4 cellular contexts compared by ENCODE assay signal in the genomic region with DNA sequence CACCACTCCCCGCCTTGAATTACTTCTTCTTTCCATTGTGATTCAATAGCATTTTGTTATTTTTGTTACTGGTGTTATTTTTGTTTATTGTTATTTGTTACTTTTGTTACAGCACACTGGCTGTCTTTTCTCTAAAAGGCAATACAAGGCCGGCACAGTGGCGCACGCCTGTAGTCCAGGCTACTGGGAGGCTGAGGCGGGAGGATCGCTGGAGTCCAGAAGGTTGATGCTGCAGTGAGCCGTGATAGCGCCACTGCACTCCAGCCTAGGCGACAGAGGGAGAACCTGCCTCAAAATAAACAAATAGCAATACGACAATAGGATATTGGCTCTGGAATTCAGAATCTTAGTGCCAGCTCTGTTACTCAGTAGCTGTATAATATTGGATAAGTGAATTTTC.
TF ChIP-seq lines count a peak whose summit lies in the region.

No MANE protein-coding gene starts in this region.

TF ChIP-seq in SK-N-SH, 30 proteins besides CTCF, POLR2A, EP300 and RAD21 (continued from another document):
- TF ChIP-seq POLR2AphosphoS5 (IDR thresholded peaks at IDR 0.05; ENCODE audit: low read depth, low read length): no peak
- TF ChIP-seq CHD2 (IDR thresholded peaks at IDR 0.05; ENCODE audit: low read length, partially characterized antibody): no peak
- TF ChIP-seq, protein P1, sequence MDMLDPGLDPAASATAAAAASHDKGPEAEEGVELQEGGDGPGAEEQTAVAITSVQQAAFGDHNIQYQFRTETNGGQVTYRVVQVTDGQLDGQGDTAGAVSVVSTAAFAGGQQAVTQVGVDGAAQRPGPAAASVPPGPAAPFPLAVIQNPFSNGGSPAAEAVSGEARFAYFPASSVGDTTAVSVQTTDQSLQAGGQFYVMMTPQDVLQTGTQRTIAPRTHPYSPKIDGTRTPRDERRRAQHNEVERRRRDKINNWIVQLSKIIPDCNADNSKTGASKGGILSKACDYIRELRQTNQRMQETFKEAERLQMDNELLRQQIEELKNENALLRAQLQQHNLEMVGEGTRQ (IDR thresholded peaks at IDR 0.05; ENCODE audit: borderline replicate concordance, low read depth, low read length): no peak
- no peak for TF ChIP-seq TCF12 (IDR thresholded peaks at IDR 0.05)
- TF ChIP-seq YY1 (IDR thresholded peaks at IDR 0.05; ENCODE audit: low read depth): no peak
- TF ChIP-seq FOXJ3 (CRISPR knock-in tag; IDR thresholded peaks at IDR 0.05): no peak
- no peak for TF ChIP-seq NRF1 (IDR thresholded peaks at IDR 0.05; ENCODE audit: low read depth, low read length)
- TF ChIP-seq FOXM1 (IDR thresholded peaks at IDR 0.05; ENCODE audit: low read depth): no peak

TF ChIP-seq in SK-N-SH treated with all-trans-retinoic acid at 6 μM for 48 hours, 23 proteins besides CTCF, POLR2A, EP300 and RAD21 (continued from another document):
- TF ChIP-seq ZFP30 (CRISPR knock-in tag; IDR thresholded peaks at IDR 0.05) (no peak), ZNF8 (CRISPR knock-in tag; IDR thresholded peaks at IDR 0.05) (no peak), PPARA (CRISPR knock-in tag; IDR thresholded peaks at IDR 0.05; ENCODE audit: borderline replicate concordance) (no peak), OSR1 (CRISPR knock-in tag; IDR thresholded peaks at IDR 0.05) (no peak)
- TF ChIP-seq, protein P2, sequence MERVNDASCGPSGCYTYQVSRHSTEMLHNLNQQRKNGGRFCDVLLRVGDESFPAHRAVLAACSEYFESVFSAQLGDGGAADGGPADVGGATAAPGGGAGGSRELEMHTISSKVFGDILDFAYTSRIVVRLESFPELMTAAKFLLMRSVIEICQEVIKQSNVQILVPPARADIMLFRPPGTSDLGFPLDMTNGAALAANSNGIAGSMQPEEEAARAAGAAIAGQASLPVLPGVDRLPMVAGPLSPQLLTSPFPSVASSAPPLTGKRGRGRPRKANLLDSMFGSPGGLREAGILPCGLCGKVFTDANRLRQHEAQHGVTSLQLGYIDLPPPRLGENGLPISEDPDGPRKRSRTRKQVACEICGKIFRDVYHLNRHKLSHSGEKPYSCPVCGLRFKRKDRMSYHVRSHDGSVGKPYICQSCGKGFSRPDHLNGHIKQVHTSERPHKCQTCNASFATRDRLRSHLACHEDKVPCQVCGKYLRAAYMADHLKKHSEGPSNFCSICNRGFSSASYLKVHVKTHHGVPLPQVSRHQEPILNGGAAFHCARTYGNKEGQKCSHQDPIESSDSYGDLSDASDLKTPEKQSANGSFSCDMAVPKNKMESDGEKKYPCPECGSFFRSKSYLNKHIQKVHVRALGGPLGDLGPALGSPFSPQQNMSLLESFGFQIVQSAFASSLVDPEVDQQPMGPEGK (CRISPR knock-in tag; IDR thresholded peaks at IDR 0.05; ENCODE audit: borderline replicate concordance): no peak

TF ChIP-seq in GM23338, 12 proteins besides CTCF, POLR2A, EP300 and RAD21 (continued from another document and continues in another):
- TF ChIP-seq, protein P3, sequence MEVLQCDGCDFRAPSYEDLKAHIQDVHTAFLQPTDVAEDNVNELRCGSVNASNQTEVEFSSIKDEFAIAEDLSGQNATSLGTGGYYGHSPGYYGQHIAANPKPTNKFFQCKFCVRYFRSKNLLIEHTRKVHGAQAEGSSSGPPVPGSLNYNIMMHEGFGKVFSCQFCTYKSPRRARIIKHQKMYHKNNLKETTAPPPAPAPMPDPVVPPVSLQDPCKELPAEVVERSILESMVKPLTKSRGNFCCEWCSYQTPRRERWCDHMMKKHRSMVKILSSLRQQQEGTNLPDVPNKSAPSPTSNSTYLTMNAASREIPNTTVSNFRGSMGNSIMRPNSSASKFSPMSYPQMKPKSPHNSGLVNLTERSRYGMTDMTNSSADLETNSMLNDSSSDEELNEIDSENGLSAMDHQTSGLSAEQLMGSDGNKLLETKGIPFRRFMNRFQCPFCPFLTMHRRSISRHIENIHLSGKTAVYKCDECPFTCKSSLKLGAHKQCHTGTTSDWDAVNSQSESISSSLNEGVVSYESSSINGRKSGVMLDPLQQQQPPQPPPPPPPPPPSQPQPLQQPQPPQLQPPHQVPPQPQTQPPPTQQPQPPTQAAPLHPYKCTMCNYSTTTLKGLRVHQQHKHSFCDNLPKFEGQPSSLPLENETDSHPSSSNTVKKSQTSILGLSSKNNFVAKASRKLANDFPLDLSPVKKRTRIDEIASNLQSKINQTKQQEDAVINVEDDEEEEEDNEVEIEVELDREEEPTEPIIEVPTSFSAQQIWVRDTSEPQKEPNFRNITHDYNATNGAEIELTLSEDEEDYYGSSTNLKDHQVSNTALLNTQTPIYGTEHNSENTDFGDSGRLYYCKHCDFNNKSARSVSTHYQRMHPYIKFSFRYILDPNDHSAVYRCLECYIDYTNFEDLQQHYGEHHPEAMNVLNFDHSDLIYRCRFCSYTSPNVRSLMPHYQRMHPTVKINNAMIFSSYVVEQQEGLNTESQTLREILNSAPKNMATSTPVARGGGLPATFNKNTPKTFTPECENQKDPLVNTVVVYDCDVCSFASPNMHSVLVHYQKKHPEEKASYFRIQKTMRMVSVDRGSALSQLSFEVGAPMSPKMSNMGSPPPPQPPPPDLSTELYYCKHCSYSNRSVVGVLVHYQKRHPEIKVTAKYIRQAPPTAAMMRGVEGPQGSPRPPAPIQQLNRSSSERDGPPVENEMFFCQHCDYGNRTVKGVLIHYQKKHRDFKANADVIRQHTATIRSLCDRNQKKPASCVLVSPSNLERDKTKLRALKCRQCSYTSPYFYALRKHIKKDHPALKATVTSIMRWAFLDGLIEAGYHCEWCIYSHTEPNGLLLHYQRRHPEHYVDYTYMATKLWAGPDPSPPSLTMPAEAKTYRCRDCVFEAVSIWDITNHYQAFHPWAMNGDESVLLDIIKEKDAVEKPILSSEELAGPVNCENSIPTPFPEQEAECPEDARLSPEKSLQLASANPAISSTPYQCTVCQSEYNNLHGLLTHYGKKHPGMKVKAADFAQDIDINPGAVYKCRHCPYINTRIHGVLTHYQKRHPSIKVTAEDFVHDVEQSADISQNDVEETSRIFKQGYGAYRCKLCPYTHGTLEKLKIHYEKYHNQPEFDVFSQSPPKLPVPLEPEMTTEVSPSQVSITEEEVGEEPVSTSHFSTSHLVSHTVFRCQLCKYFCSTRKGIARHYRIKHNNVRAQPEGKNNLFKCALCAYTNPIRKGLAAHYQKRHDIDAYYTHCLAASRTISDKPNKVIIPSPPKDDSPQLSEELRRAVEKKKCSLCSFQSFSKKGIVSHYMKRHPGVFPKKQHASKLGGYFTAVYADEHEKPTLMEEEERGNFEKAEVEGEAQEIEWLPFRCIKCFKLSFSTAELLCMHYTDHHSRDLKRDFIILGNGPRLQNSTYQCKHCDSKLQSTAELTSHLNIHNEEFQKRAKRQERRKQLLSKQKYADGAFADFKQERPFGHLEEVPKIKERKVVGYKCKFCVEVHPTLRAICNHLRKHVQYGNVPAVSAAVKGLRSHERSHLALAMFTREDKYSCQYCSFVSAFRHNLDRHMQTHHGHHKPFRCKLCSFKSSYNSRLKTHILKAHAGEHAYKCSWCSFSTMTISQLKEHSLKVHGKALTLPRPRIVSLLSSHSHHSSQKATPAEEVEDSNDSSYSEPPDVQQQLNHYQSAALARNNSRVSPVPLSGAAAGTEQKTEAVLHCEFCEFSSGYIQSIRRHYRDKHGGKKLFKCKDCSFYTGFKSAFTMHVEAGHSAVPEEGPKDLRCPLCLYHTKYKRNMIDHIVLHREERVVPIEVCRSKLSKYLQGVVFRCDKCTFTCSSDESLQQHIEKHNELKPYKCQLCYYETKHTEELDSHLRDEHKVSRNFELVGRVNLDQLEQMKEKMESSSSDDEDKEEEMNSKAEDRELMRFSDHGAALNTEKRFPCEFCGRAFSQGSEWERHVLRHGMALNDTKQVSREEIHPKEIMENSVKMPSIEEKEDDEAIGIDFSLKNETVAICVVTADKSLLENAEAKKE (CRISPR knock-in tag; IDR thresholded peaks at IDR 0.05): no peak
- TF ChIP-seq, protein P4, sequence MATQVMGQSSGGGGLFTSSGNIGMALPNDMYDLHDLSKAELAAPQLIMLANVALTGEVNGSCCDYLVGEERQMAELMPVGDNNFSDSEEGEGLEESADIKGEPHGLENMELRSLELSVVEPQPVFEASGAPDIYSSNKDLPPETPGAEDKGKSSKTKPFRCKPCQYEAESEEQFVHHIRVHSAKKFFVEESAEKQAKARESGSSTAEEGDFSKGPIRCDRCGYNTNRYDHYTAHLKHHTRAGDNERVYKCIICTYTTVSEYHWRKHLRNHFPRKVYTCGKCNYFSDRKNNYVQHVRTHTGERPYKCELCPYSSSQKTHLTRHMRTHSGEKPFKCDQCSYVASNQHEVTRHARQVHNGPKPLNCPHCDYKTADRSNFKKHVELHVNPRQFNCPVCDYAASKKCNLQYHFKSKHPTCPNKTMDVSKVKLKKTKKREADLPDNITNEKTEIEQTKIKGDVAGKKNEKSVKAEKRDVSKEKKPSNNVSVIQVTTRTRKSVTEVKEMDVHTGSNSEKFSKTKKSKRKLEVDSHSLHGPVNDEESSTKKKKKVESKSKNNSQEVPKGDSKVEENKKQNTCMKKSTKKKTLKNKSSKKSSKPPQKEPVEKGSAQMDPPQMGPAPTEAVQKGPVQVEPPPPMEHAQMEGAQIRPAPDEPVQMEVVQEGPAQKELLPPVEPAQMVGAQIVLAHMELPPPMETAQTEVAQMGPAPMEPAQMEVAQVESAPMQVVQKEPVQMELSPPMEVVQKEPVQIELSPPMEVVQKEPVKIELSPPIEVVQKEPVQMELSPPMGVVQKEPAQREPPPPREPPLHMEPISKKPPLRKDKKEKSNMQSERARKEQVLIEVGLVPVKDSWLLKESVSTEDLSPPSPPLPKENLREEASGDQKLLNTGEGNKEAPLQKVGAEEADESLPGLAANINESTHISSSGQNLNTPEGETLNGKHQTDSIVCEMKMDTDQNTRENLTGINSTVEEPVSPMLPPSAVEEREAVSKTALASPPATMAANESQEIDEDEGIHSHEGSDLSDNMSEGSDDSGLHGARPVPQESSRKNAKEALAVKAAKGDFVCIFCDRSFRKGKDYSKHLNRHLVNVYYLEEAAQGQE (IDR thresholded peaks at IDR 0.05; ENCODE audit: unreplicated experiment): no peak

TF ChIP-seq in WTC11, 78 proteins besides CTCF, POLR2A, EP300 and RAD21 (continued from another document):
- TF ChIP-seq, protein P5, sequence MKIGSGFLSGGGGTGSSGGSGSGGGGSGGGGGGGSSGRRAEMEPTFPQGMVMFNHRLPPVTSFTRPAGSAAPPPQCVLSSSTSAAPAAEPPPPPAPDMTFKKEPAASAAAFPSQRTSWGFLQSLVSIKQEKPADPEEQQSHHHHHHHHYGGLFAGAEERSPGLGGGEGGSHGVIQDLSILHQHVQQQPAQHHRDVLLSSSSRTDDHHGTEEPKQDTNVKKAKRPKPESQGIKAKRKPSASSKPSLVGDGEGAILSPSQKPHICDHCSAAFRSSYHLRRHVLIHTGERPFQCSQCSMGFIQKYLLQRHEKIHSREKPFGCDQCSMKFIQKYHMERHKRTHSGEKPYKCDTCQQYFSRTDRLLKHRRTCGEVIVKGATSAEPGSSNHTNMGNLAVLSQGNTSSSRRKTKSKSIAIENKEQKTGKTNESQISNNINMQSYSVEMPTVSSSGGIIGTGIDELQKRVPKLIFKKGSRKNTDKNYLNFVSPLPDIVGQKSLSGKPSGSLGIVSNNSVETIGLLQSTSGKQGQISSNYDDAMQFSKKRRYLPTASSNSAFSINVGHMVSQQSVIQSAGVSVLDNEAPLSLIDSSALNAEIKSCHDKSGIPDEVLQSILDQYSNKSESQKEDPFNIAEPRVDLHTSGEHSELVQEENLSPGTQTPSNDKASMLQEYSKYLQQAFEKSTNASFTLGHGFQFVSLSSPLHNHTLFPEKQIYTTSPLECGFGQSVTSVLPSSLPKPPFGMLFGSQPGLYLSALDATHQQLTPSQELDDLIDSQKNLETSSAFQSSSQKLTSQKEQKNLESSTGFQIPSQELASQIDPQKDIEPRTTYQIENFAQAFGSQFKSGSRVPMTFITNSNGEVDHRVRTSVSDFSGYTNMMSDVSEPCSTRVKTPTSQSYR (CRISPR knock-in tag; IDR thresholded peaks at IDR 0.05): no peak
- TF ChIP-seq, protein P6, sequence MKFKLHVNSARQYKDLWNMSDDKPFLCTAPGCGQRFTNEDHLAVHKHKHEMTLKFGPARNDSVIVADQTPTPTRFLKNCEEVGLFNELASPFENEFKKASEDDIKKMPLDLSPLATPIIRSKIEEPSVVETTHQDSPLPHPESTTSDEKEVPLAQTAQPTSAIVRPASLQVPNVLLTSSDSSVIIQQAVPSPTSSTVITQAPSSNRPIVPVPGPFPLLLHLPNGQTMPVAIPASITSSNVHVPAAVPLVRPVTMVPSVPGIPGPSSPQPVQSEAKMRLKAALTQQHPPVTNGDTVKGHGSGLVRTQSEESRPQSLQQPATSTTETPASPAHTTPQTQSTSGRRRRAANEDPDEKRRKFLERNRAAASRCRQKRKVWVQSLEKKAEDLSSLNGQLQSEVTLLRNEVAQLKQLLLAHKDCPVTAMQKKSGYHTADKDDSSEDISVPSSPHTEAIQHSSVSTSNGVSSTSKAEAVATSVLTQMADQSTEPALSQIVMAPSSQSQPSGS (CRISPR knock-in tag; IDR thresholded peaks at IDR 0.05; ENCODE audit: borderline replicate concordance, low read depth): no peak
- TF ChIP-seq ATF1 (CRISPR knock-in tag; IDR thresholded peaks at IDR 0.05) (no peak), PRRX2 (CRISPR knock-in tag; IDR thresholded peaks at IDR 0.05) (no peak), ZNF219 (CRISPR knock-in tag; IDR thresholded peaks at IDR 0.05; ENCODE audit: borderline replicate concordance) (no peak), JUN (CRISPR knock-in tag; IDR thresholded peaks at IDR 0.05) (no peak)
